Comparison of ENCODE assay signal across 8 cellular contexts in genomic region chr7:152313879-152314604, GRCh38.
DNase-seq lines count a peak whose midpoint lies in the region; ATAC-seq and TF ChIP-seq lines count a peak whose summit lies in the region.

No MANE protein-coding gene starts in this region.

- peaks cover 18% of the 10 kb centered on the region for H3K79me2 ChIP-seq in osteoblast (ENCODE audit: insufficient read depth, low read length)

- H3K27ac ChIP-seq in osteoblast (ENCODE audit: low read depth, low read length) = peak overlapping the region; percentile 19

- ATAC-seq in GM21619 (IDR thresholded peaks at IDR 0.05; ENCODE audit: unreplicated experiment) = no peak
- no peak for ATAC-seq in HG03378 (IDR thresholded peaks at IDR 0.05; ENCODE audit: unreplicated experiment)

- H3K4me1 Mint-ChIP-seq in CD14-positive monocyte = peaks cover 24% of the 10 kb centered on the region

- intact Hi-C loops in CD14-positive monocyte (cut with micrococcal nuclease) = no loop called here

- H3K4me1 ChIP-seq in osteoblast (ENCODE audit: insufficient read depth, low read length) = peaks cover 6% of the 10 kb centered on the region

- no peak overlapping the region for H2AFZ ChIP-seq in osteoblast (ENCODE audit: low read length)

- peaks cover 0 to 2% (median 2%) of the 10 kb centered on the region in 3 donors for H3K27me3 Mint-ChIP-seq in CD14-positive monocyte (ENCODE audit: low read depth in 3 of 3)

- H3K27me3 ChIP-seq in osteoblast (ENCODE audit: insufficient read depth, low read length) = no peaks in the 10 kb centered on the region

- peak overlapping the region; percentile 21 for H3K4me3 ChIP-seq in epithelial cell of proximal tubule (ENCODE audit: low read depth, low read length)
- H3K4me3 ChIP-seq in osteoblast (ENCODE audit: insufficient read depth, low read length) = no peak overlapping the region

- peak overlapping the region; percentile 43 for H3K4me2 ChIP-seq in osteoblast (ENCODE audit: insufficient read depth, low read length)

- H3K36me3 Mint-ChIP-seq in CD14-positive monocyte = peaks cover 19 to 39% of the 10 kb centered on the region in 2 donors

- H3K9me3 ChIP-seq in osteoblast (ENCODE audit: low read depth, low read length) = no peaks in the 10 kb centered on the region

- H4K20me1 ChIP-seq in osteoblast (ENCODE audit: insufficient read depth, low read length) = peaks cover 3% of the 10 kb centered on the region

- peak; percentile 33; the same call in 1 of the 2 replicates for TF ChIP-seq EP300 in Ishikawa (IDR thresholded peaks at IDR 0.05; ENCODE audit: borderline replicate concordance)

- peak overlapping the region; percentile 82 to 94 (median 89) for H3K27ac Mint-ChIP-seq in CD14-positive monocyte

- no peak for TF ChIP-seq CTCF in CD14-positive monocyte (IDR thresholded peaks at IDR 0.05)
- no peak for TF ChIP-seq CTCF in epithelial cell of proximal tubule (conservative IDR thresholded peaks at IDR 0.05; ENCODE audit: low read depth, low read length)
- TF ChIP-seq CTCF in osteoblast (IDR thresholded peaks at IDR 0.05; ENCODE audit: extremely low read depth, low read depth, low read length) = no peak

- H3K4me3 Mint-ChIP-seq in CD14-positive monocyte = peak overlapping the region; percentile 12 to 75

- H3K36me3 ChIP-seq in osteoblast (ENCODE audit: insufficient read depth, low read length) = peaks cover 8% of the 10 kb centered on the region

- H3K9me3 Mint-ChIP-seq in CD14-positive monocyte = no peaks in the 10 kb centered on the region

- DNase-seq in CD14-positive monocyte (ENCODE audit: low spot score) (no peak), OCI-M1 (lab: John Stamatoyannopoulos, UW) (peak; percentile 91), epithelial cell of proximal tubule (ENCODE audit: low read depth) (peak; percentile 90), osteoblast (ENCODE audit: insufficient read length, low spot score, missing footprints) (peak; percentile 1)
- no peak for DNase-seq in effector CD8-positive, alpha-beta T cell (lab: John Stamatoyannopoulos, UW)

- no peak for TF ChIP-seq RAD21 in Ishikawa (IDR thresholded peaks at IDR 0.05; ENCODE audit: low read depth)

TF ChIP-seq in Ishikawa, 13 proteins besides CTCF, POLR2A, EP300 and RAD21:
- no peak for TF ChIP-seq TCF12 (IDR thresholded peaks at IDR 0.05; ENCODE audit: low read depth)
- TF ChIP-seq, protein P1, sequence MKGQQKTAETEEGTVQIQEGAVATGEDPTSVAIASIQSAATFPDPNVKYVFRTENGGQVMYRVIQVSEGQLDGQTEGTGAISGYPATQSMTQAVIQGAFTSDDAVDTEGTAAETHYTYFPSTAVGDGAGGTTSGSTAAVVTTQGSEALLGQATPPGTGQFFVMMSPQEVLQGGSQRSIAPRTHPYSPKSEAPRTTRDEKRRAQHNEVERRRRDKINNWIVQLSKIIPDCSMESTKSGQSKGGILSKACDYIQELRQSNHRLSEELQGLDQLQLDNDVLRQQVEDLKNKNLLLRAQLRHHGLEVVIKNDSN (IDR thresholded peaks at IDR 0.05) = no peak
- TF ChIP-seq CEBPB (IDR thresholded peaks at IDR 0.05) = peak; percentile 81
- TF ChIP-seq FOXM1 (IDR thresholded peaks at IDR 0.05; ENCODE audit: borderline replicate concordance, low read depth) = no peak; the same call in 1 of the 2 replicates
- no peak for TF ChIP-seq EGR1 (IDR thresholded peaks at IDR 0.05)
- no peak for TF ChIP-seq ZBTB7A (IDR thresholded peaks at IDR 0.05; ENCODE audit: low read depth)
- 0 out of 2 replicates have a peak, but pooled peaks have one; percentile 18 for TF ChIP-seq CREB1 (IDR thresholded peaks at IDR 0.05; ENCODE audit: low read depth)
- TF ChIP-seq NFIC (IDR thresholded peaks at IDR 0.05) = peak; percentile 97
- TF ChIP-seq, protein P2, sequence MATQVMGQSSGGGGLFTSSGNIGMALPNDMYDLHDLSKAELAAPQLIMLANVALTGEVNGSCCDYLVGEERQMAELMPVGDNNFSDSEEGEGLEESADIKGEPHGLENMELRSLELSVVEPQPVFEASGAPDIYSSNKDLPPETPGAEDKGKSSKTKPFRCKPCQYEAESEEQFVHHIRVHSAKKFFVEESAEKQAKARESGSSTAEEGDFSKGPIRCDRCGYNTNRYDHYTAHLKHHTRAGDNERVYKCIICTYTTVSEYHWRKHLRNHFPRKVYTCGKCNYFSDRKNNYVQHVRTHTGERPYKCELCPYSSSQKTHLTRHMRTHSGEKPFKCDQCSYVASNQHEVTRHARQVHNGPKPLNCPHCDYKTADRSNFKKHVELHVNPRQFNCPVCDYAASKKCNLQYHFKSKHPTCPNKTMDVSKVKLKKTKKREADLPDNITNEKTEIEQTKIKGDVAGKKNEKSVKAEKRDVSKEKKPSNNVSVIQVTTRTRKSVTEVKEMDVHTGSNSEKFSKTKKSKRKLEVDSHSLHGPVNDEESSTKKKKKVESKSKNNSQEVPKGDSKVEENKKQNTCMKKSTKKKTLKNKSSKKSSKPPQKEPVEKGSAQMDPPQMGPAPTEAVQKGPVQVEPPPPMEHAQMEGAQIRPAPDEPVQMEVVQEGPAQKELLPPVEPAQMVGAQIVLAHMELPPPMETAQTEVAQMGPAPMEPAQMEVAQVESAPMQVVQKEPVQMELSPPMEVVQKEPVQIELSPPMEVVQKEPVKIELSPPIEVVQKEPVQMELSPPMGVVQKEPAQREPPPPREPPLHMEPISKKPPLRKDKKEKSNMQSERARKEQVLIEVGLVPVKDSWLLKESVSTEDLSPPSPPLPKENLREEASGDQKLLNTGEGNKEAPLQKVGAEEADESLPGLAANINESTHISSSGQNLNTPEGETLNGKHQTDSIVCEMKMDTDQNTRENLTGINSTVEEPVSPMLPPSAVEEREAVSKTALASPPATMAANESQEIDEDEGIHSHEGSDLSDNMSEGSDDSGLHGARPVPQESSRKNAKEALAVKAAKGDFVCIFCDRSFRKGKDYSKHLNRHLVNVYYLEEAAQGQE (IDR thresholded peaks at IDR 0.05; ENCODE audit: low read depth) = no peak
- no peak for TF ChIP-seq YY1 (IDR thresholded peaks at IDR 0.05; ENCODE audit: low read depth)
- no peak for TF ChIP-seq TAF1 (IDR thresholded peaks at IDR 0.05; ENCODE audit: low read depth)
- peak; percentile 51; the same call in 1 of the 2 replicates for TF ChIP-seq TEAD4 (IDR thresholded peaks at IDR 0.05)
- no peak; the same call in 1 of the 2 replicates for TF ChIP-seq MAX (IDR thresholded peaks at IDR 0.05)

Comparison
In these comparisons a context has a peak if more than half of its experiments do, and no peak if none do; other contexts are left out.
1. DNase-seq: peak in OCI-M1 (single experiment), epithelial cell of proximal tubule (single experiment) and osteoblast (single experiment); none in CD14-positive monocyte (single experiment) and effector CD8-positive, alpha-beta T cell (single experiment).